In genomic region chr9:21576331-21577189, GRCh38 we compare ENCODE assay signal across 8 cellular contexts.
DNase-seq lines count a peak whose midpoint lies in the region; TF ChIP-seq lines count a peak whose summit lies in the region.

No MANE protein-coding gene starts in this region.

- no peaks in the 10 kb centered on the region for H3K36me3 ChIP-seq in neuronal stem cell (replicated peaks in 1 of 2; ENCODE audit: control insufficient read depth in 2 of 2, insufficient read depth in 2 of 2, low read length in 2 of 2)

- peak; percentile 27 for DNase-seq in activated naive CD4-positive, alpha-beta T cell treated with Interleukin-2 at 50 U/mL for 16 hours
- no peak for DNase-seq in activated naive CD4-positive, alpha-beta T cell (lab: John Stamatoyannopoulos, UW)
- DNase-seq in NCI-H226 = peak; percentile 78
- peak; percentile 97 for DNase-seq in choroid plexus epithelial cell (ENCODE audit: low read depth)
- peak; percentile 80 for DNase-seq in neuronal stem cell (ENCODE audit: low spot score)
- no peak for DNase-seq in germinal center (ENCODE audit: low spot score)
- no peak for DNase-seq in SKM-1 treated with dmso at 0.1 percent for 144 hours (lab: John Stamatoyannopoulos, UW; ENCODE audit: unreplicated experiment)
- no peak for DNase-seq in cortex of kidney (lab: John Stamatoyannopoulos, UW)

- no peak overlapping the region for H2BK15ac ChIP-seq in neuronal stem cell (ENCODE audit: low read length)

- no peak overlapping the region for H2BK5ac ChIP-seq in neuronal stem cell (ENCODE audit: low read length)

- no peak overlapping the region for H3K14ac ChIP-seq in neuronal stem cell (ENCODE audit: low read length)

- no peak overlapping the region for H4K8ac ChIP-seq in neuronal stem cell (ENCODE audit: low read depth, low read length)

- H3K4me2 ChIP-seq in neuronal stem cell (ENCODE audit: insufficient read depth, low read length, poor library complexity, severe bottlenecking) = no peak overlapping the region

- no peak overlapping the region for H3K9ac ChIP-seq in neuronal stem cell (ENCODE audit: low read depth, low read length, poor library complexity)

- H3K4me1 ChIP-seq in neuronal stem cell (ENCODE audit: control insufficient read depth in 2 of 2, insufficient read depth in 1 of 2, low read depth in 1 of 2, low read length in 2 of 2) = peaks cover 8 to 9% of the 10 kb centered on the region in 2 donors

- H2AK5ac ChIP-seq in neuronal stem cell (ENCODE audit: low read depth, low read length) = no peak overlapping the region

- H2AFZ ChIP-seq in neuronal stem cell (ENCODE audit: low read length) = peak overlapping the region; percentile 80

- H3K4me3 ChIP-seq in choroid plexus epithelial cell (ENCODE audit: low read depth, low read length) = peak overlapping the region; percentile 38
- H3K4me3 ChIP-seq in neuronal stem cell (ENCODE audit: low read length in 2 of 2) = peak overlapping the region in 1 of 2 donors; percentile 19

- H3K79me1 ChIP-seq in neuronal stem cell (ENCODE audit: low read depth, low read length) = no peaks in the 10 kb centered on the region

- no peak overlapping the region for H3K18ac ChIP-seq in neuronal stem cell (ENCODE audit: low read length)

- H3K27me3 ChIP-seq in neuronal stem cell (ENCODE audit: control insufficient read depth in 3 of 3, insufficient read depth in 3 of 3, low read depth in 1 of 3, low read length in 3 of 3) = peaks cover 0 to 5% (median 0%) of the 10 kb centered on the region in 3 experiments

- no peak overlapping the region for H3K27ac ChIP-seq in neuronal stem cell (replicated peaks; ENCODE audit: low read length)

- WGBS in neuronal stem cell (ENCODE audit: extremely low coverage in 2 of 2, insufficient read length in 2 of 2, insufficient replicate concordance in 1 of 2), 2 donors = no CpG with 5 or more reads among the region's 7 CpGs

- no peak overlapping the region for H3K23ac ChIP-seq in neuronal stem cell (ENCODE audit: low read depth, low read length, poor library complexity)

- H3K9me3 ChIP-seq in neuronal stem cell (replicated peaks in 1 of 2; ENCODE audit: control insufficient read depth in 2 of 2, insufficient read depth in 1 of 2, low read depth in 1 of 2, low read length in 2 of 2) = no peaks in the 10 kb centered on the region

- TF ChIP-seq CTCF in choroid plexus epithelial cell (conservative IDR thresholded peaks at IDR 0.05; ENCODE audit: low read depth, low read length) = no peak

- no peak overlapping the region for H4K91ac ChIP-seq in neuronal stem cell (ENCODE audit: low read depth, low read length, poor library complexity)

- H3K4ac ChIP-seq in neuronal stem cell (ENCODE audit: low read length) = no peak overlapping the region

- H2BK12ac ChIP-seq in neuronal stem cell (ENCODE audit: low read length) = no peak overlapping the region

- H2BK120ac ChIP-seq in neuronal stem cell (ENCODE audit: low read depth, low read length) = no peak overlapping the region

Comparison
In these comparisons a context has a peak if more than half of its experiments do, and no peak if none do; other contexts are left out.
1. DNase-seq: peak in activated naive CD4-positive, alpha-beta T cell treated with Interleukin-2 at 50 U/mL for 16 hours (single experiment), NCI-H226 (single experiment), choroid plexus epithelial cell (single experiment) and neuronal stem cell (single experiment); none in activated naive CD4-positive, alpha-beta T cell (0 of 4), germinal center (single experiment), SKM-1 treated with dmso at 0.1 percent for 144 hours (single experiment) and cortex of kidney (single experiment).